ENCODE assay signal across 20 cellular contexts in genomic region chr12:109547286-109547685, GRCh38. TPM values are rescaled to one million over a fixed set of nuclear protein-coding genes. Genes with fewer than 3 reads are reported as not detected.
DNase-seq lines count a peak whose midpoint lies in the region; ATAC-seq, FAIRE-seq and TF ChIP-seq lines count a peak whose summit lies in the region.
"Had no signal": no experiment of that assay in that cellular context is flagged by ENCODE, and none has a peak within 500 bp of the region (broad histone marks: within the 10 kb centered on the region; RNA-seq: fewer than 3 reads in every experiment).

No MANE protein-coding gene starts in this region.

- WGBS in right lobe of liver (ENCODE audit: insufficient coverage, low coverage, low lambda C conversion rate, missing lambda C conversion rate), result 85% methylated on average over 16 of the region's 18 CpGs

- peak overlapping the region; percentile 31 for H3K27ac Mint-ChIP-seq in astrocyte (ENCODE audit: unreplicated experiment)
- H3K27ac Mint-ChIP-seq: CD4-positive, alpha-beta T cell; GM23338 had no signal

- H4K20me1 ChIP-seq in astrocyte (ENCODE audit: insufficient read depth, low read length), result no peaks in the 10 kb centered on the region

- TF ChIP-seq POLR2A in right lobe of liver (IDR thresholded peaks at IDR 0.05), result no peak

- H3K79me2 ChIP-seq in astrocyte (ENCODE audit: insufficient read depth, low read length), result no peaks in the 10 kb centered on the region

- H3K9me3 ChIP-seq in astrocyte (ENCODE audit: insufficient read depth, low read depth, low read length), result no peaks in the 10 kb centered on the region
- H3K9me3 ChIP-seq in iPS-15b (ENCODE audit: control insufficient read depth, insufficient read depth, low read length), result no peaks in the 10 kb centered on the region
- H3K9me3 ChIP-seq in right lobe of liver, result no peaks in the 10 kb centered on the region
- no peaks in the 10 kb centered on the region for H3K9me3 ChIP-seq in MG63

- H3K4me1 Mint-ChIP-seq in astrocyte (ENCODE audit: low read depth, unreplicated experiment), result peaks cover 9% of the 10 kb centered on the region
- H3K4me1 Mint-ChIP-seq: GM23338 had no signal

- no peak for ATAC-seq in left cardiac atrium
- no peak for ATAC-seq in right lobe of liver
- ATAC-seq: GM12878, GM23338, HCT116 had no signal

- peaks cover 32% of the 10 kb centered on the region for H3K27me3 Mint-ChIP-seq in astrocyte (ENCODE audit: low read depth, unreplicated experiment)

- no peak overlapping the region for H2AFZ ChIP-seq in astrocyte (ENCODE audit: low read depth, low read length)
- H2AFZ ChIP-seq: GM23338 had no signal

- H3K27me3 ChIP-seq in astrocyte (ENCODE audit: insufficient read depth, low read length), result peaks cover 4% of the 10 kb centered on the region
- H3K27me3 ChIP-seq in iPS-15b (ENCODE audit: control insufficient read depth, insufficient read depth, low read length), result peaks cover 2% of the 10 kb centered on the region
- H3K27me3 ChIP-seq in right lobe of liver, result no peaks in the 10 kb centered on the region
- no peaks in the 10 kb centered on the region for H3K27me3 ChIP-seq in MG63

- no peak overlapping the region for H3K4me3 Mint-ChIP-seq in astrocyte (ENCODE audit: unreplicated experiment)
- H3K4me3 Mint-ChIP-seq: CD14-positive monocyte; CD4-positive, alpha-beta T cell; CD8-positive, alpha-beta memory T cell; GM23338; H9 had no signal

- no peak overlapping the region for H3K4me2 ChIP-seq in astrocyte (ENCODE audit: low read length)
- H3K4me2 ChIP-seq: GM23338 had no signal

- H3K36me3 Mint-ChIP-seq in astrocyte (ENCODE audit: low read depth, unreplicated experiment), result no peaks in the 10 kb centered on the region
- H3K36me3 Mint-ChIP-seq: CD14-positive monocyte had no signal

- intact Hi-C loops in left cardiac atrium (cut with DNase I) (no loop called here), cardiac septum (cut with DNase I) (no loop called here), right lobe of liver (cut with DNase I) (no loop called here)

- H3K4me3 ChIP-seq in astrocyte (ENCODE audit: insufficient read depth, low read depth, low read length) (no peak overlapping the region), iPS-15b (ENCODE audit: low read depth, low read length) (no peak overlapping the region), right lobe of liver (no peak overlapping the region), MG63 (no peak overlapping the region)
- H3K4me3 ChIP-seq: GM12878, GM23338 had no signal

- peak; percentile 4 for DNase-seq in left cardiac atrium
- no peak for DNase-seq in cardiac septum (ENCODE audit: low spot score)
- DNase-seq in astrocyte (ENCODE audit: low read depth), result no peak
- DNase-seq in right lobe of liver, result no peak
- no peak for DNase-seq in MG63
- DNase-seq in NOMO-1 treated with DMSO at 0.1 percent for 48 hours (lab: John Stamatoyannopoulos, UW; ENCODE audit: unreplicated experiment), result no peak
- DNase-seq: CD4-positive, alpha-beta T cell; CD8-positive, alpha-beta memory T cell; DMS 273 treated with DMSO at 0.1 percent for 48 hours; DMS79; EL; GDM1; H9 had no signal

- TF ChIP-seq CTCF in astrocyte (IDR thresholded peaks at IDR 0.05; ENCODE audit: insufficient read depth, low read depth, low read length) (no peak), right lobe of liver (IDR thresholded peaks at IDR 0.05) (no peak)

- H3K36me3 ChIP-seq in astrocyte (ENCODE audit: insufficient read depth, low read length) (no peaks in the 10 kb centered on the region), iPS-15b (ENCODE audit: control insufficient read depth, insufficient read depth, low read length) (no peaks in the 10 kb centered on the region), right lobe of liver (no peaks in the 10 kb centered on the region), MG63 (no peaks in the 10 kb centered on the region)

- peaks cover 10% of the 10 kb centered on the region for H3K4me1 ChIP-seq in astrocyte (ENCODE audit: insufficient read depth, low read length)
- H3K4me1 ChIP-seq in iPS-15b (ENCODE audit: control insufficient read depth, insufficient read depth, low read length), result no peaks in the 10 kb centered on the region
- peaks cover 0 to 6% (median 0%) of the 10 kb centered on the region in 4 donors for H3K4me1 ChIP-seq in right lobe of liver

- FAIRE-seq in astrocyte (lab: Jason Lieb, UNC), result no peak
- FAIRE-seq: D721Med, GM12878, GM19239 had no signal

- H3K27ac ChIP-seq in astrocyte (ENCODE audit: low read depth, low read length) (no peak overlapping the region), right lobe of liver (no peak overlapping the region)

- H3K9me3 Mint-ChIP-seq in astrocyte (ENCODE audit: unreplicated experiment), result no peaks in the 10 kb centered on the region
- H3K9me3 Mint-ChIP-seq: CD14-positive monocyte; CD4-positive, alpha-beta T cell; CD8-positive, alpha-beta memory T cell; GM23338; H9 had no signal

- no peak overlapping the region for H3K9ac ChIP-seq in astrocyte (ENCODE audit: low read length)
- H3K9ac ChIP-seq in iPS-15b (ENCODE audit: low read depth, low read length), result peak overlapping the region; percentile 18

RNA-seq across cellular contexts. Expression of gene MMAB, which starts 26.0 kb away (rescaled TPM):
- 10 to 100 TPM; 47.0 to 53.4 TPM for total RNA-seq in left cardiac atrium
- total RNA-seq in cardiac septum, result 41.3 TPM
- total RNA-seq in astrocyte, result 15.2 and 17.8 TPM in 2 replicates
- total RNA-seq in right lobe of liver, result 10 to 100 TPM; 42.6 to 99.8 (median 65.2) TPM
- 48.5 and 68.3 TPM in 2 replicates for total RNA-seq in MG63 (2014; rRNA removed; shearing (Covaris generic); ENCODE audit: low replicate concordance)

RNA-seq across cellular contexts. Expression of gene MVK, which starts 26.3 kb away (rescaled TPM):
- total RNA-seq in left cardiac atrium (10 to 100 TPM; 11.2 to 12.6 TPM), cardiac septum (12.4 TPM), astrocyte (9.7 and 12.4 TPM in 2 replicates), right lobe of liver (10 to 100 TPM; 14.2 to 60.0 (median 37.6) TPM)
- total RNA-seq in MG63 (2014; rRNA removed; shearing (Covaris generic); ENCODE audit: low replicate concordance), result 16.3 and 29.8 TPM in 2 replicates
